ENCODE assay signal across 2 cellular contexts in the genomic region with DNA sequence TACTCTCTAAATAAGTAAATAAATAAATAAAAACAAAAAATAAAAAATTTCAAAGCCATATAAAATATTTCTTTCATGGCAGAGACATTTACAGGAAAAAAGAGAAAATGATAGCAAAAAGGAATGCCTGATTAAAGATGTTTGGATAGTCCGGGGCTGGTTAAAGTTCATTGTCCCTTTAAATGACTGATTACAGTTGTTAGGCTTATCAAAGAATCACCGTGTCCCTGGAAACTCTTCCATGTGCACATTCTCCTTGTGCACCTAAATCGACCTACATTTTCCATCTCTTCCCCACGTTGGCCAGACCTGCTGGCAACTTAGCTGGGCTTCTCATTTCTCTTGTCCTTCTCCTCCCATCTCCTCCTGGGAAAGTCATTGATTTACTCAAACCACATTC.
TF ChIP-seq lines count a peak whose summit lies in the region.

No MANE protein-coding gene starts in this region.

TF ChIP-seq in GM23338, 12 proteins besides CTCF, POLR2A, EP300 and RAD21 (continues in another document):
- no peak for TF ChIP-seq POLR2AphosphoS5 (IDR thresholded peaks at IDR 0.05; ENCODE audit: low read depth)
- TF ChIP-seq, protein P1, sequence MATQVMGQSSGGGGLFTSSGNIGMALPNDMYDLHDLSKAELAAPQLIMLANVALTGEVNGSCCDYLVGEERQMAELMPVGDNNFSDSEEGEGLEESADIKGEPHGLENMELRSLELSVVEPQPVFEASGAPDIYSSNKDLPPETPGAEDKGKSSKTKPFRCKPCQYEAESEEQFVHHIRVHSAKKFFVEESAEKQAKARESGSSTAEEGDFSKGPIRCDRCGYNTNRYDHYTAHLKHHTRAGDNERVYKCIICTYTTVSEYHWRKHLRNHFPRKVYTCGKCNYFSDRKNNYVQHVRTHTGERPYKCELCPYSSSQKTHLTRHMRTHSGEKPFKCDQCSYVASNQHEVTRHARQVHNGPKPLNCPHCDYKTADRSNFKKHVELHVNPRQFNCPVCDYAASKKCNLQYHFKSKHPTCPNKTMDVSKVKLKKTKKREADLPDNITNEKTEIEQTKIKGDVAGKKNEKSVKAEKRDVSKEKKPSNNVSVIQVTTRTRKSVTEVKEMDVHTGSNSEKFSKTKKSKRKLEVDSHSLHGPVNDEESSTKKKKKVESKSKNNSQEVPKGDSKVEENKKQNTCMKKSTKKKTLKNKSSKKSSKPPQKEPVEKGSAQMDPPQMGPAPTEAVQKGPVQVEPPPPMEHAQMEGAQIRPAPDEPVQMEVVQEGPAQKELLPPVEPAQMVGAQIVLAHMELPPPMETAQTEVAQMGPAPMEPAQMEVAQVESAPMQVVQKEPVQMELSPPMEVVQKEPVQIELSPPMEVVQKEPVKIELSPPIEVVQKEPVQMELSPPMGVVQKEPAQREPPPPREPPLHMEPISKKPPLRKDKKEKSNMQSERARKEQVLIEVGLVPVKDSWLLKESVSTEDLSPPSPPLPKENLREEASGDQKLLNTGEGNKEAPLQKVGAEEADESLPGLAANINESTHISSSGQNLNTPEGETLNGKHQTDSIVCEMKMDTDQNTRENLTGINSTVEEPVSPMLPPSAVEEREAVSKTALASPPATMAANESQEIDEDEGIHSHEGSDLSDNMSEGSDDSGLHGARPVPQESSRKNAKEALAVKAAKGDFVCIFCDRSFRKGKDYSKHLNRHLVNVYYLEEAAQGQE (IDR thresholded peaks at IDR 0.05; ENCODE audit: unreplicated experiment), result no peak
- TF ChIP-seq, protein P2, sequence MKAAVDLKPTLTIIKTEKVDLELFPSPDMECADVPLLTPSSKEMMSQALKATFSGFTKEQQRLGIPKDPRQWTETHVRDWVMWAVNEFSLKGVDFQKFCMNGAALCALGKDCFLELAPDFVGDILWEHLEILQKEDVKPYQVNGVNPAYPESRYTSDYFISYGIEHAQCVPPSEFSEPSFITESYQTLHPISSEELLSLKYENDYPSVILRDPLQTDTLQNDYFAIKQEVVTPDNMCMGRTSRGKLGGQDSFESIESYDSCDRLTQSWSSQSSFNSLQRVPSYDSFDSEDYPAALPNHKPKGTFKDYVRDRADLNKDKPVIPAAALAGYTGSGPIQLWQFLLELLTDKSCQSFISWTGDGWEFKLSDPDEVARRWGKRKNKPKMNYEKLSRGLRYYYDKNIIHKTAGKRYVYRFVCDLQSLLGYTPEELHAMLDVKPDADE (IDR thresholded peaks at IDR 0.05), result no peak
- TF ChIP-seq, protein P3, sequence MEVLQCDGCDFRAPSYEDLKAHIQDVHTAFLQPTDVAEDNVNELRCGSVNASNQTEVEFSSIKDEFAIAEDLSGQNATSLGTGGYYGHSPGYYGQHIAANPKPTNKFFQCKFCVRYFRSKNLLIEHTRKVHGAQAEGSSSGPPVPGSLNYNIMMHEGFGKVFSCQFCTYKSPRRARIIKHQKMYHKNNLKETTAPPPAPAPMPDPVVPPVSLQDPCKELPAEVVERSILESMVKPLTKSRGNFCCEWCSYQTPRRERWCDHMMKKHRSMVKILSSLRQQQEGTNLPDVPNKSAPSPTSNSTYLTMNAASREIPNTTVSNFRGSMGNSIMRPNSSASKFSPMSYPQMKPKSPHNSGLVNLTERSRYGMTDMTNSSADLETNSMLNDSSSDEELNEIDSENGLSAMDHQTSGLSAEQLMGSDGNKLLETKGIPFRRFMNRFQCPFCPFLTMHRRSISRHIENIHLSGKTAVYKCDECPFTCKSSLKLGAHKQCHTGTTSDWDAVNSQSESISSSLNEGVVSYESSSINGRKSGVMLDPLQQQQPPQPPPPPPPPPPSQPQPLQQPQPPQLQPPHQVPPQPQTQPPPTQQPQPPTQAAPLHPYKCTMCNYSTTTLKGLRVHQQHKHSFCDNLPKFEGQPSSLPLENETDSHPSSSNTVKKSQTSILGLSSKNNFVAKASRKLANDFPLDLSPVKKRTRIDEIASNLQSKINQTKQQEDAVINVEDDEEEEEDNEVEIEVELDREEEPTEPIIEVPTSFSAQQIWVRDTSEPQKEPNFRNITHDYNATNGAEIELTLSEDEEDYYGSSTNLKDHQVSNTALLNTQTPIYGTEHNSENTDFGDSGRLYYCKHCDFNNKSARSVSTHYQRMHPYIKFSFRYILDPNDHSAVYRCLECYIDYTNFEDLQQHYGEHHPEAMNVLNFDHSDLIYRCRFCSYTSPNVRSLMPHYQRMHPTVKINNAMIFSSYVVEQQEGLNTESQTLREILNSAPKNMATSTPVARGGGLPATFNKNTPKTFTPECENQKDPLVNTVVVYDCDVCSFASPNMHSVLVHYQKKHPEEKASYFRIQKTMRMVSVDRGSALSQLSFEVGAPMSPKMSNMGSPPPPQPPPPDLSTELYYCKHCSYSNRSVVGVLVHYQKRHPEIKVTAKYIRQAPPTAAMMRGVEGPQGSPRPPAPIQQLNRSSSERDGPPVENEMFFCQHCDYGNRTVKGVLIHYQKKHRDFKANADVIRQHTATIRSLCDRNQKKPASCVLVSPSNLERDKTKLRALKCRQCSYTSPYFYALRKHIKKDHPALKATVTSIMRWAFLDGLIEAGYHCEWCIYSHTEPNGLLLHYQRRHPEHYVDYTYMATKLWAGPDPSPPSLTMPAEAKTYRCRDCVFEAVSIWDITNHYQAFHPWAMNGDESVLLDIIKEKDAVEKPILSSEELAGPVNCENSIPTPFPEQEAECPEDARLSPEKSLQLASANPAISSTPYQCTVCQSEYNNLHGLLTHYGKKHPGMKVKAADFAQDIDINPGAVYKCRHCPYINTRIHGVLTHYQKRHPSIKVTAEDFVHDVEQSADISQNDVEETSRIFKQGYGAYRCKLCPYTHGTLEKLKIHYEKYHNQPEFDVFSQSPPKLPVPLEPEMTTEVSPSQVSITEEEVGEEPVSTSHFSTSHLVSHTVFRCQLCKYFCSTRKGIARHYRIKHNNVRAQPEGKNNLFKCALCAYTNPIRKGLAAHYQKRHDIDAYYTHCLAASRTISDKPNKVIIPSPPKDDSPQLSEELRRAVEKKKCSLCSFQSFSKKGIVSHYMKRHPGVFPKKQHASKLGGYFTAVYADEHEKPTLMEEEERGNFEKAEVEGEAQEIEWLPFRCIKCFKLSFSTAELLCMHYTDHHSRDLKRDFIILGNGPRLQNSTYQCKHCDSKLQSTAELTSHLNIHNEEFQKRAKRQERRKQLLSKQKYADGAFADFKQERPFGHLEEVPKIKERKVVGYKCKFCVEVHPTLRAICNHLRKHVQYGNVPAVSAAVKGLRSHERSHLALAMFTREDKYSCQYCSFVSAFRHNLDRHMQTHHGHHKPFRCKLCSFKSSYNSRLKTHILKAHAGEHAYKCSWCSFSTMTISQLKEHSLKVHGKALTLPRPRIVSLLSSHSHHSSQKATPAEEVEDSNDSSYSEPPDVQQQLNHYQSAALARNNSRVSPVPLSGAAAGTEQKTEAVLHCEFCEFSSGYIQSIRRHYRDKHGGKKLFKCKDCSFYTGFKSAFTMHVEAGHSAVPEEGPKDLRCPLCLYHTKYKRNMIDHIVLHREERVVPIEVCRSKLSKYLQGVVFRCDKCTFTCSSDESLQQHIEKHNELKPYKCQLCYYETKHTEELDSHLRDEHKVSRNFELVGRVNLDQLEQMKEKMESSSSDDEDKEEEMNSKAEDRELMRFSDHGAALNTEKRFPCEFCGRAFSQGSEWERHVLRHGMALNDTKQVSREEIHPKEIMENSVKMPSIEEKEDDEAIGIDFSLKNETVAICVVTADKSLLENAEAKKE (CRISPR knock-in tag; IDR thresholded peaks at IDR 0.05), result no peak
- no peak for TF ChIP-seq STAT1 (IDR thresholded peaks at IDR 0.05; ENCODE audit: unreplicated experiment)
- no peak for TF ChIP-seq ZNF331 (CRISPR knock-in tag; IDR thresholded peaks at IDR 0.05; ENCODE audit: low read depth)
- no peak for TF ChIP-seq NANOG (IDR thresholded peaks at IDR 0.05; ENCODE audit: borderline replicate concordance)
- no peak for TF ChIP-seq JUNB (IDR thresholded peaks at IDR 0.05; ENCODE audit: unreplicated experiment)
- TF ChIP-seq EZH2 (IDR thresholded peaks at IDR 0.05; ENCODE audit: low read depth, unreplicated experiment), result no peak
- TF ChIP-seq ZNF114 (CRISPR knock-in tag; IDR thresholded peaks at IDR 0.05), result no peak

TF ChIP-seq in H1, 55 proteins besides CTCF, POLR2A, EP300 and RAD21:
- TF ChIP-seq, protein P4, sequence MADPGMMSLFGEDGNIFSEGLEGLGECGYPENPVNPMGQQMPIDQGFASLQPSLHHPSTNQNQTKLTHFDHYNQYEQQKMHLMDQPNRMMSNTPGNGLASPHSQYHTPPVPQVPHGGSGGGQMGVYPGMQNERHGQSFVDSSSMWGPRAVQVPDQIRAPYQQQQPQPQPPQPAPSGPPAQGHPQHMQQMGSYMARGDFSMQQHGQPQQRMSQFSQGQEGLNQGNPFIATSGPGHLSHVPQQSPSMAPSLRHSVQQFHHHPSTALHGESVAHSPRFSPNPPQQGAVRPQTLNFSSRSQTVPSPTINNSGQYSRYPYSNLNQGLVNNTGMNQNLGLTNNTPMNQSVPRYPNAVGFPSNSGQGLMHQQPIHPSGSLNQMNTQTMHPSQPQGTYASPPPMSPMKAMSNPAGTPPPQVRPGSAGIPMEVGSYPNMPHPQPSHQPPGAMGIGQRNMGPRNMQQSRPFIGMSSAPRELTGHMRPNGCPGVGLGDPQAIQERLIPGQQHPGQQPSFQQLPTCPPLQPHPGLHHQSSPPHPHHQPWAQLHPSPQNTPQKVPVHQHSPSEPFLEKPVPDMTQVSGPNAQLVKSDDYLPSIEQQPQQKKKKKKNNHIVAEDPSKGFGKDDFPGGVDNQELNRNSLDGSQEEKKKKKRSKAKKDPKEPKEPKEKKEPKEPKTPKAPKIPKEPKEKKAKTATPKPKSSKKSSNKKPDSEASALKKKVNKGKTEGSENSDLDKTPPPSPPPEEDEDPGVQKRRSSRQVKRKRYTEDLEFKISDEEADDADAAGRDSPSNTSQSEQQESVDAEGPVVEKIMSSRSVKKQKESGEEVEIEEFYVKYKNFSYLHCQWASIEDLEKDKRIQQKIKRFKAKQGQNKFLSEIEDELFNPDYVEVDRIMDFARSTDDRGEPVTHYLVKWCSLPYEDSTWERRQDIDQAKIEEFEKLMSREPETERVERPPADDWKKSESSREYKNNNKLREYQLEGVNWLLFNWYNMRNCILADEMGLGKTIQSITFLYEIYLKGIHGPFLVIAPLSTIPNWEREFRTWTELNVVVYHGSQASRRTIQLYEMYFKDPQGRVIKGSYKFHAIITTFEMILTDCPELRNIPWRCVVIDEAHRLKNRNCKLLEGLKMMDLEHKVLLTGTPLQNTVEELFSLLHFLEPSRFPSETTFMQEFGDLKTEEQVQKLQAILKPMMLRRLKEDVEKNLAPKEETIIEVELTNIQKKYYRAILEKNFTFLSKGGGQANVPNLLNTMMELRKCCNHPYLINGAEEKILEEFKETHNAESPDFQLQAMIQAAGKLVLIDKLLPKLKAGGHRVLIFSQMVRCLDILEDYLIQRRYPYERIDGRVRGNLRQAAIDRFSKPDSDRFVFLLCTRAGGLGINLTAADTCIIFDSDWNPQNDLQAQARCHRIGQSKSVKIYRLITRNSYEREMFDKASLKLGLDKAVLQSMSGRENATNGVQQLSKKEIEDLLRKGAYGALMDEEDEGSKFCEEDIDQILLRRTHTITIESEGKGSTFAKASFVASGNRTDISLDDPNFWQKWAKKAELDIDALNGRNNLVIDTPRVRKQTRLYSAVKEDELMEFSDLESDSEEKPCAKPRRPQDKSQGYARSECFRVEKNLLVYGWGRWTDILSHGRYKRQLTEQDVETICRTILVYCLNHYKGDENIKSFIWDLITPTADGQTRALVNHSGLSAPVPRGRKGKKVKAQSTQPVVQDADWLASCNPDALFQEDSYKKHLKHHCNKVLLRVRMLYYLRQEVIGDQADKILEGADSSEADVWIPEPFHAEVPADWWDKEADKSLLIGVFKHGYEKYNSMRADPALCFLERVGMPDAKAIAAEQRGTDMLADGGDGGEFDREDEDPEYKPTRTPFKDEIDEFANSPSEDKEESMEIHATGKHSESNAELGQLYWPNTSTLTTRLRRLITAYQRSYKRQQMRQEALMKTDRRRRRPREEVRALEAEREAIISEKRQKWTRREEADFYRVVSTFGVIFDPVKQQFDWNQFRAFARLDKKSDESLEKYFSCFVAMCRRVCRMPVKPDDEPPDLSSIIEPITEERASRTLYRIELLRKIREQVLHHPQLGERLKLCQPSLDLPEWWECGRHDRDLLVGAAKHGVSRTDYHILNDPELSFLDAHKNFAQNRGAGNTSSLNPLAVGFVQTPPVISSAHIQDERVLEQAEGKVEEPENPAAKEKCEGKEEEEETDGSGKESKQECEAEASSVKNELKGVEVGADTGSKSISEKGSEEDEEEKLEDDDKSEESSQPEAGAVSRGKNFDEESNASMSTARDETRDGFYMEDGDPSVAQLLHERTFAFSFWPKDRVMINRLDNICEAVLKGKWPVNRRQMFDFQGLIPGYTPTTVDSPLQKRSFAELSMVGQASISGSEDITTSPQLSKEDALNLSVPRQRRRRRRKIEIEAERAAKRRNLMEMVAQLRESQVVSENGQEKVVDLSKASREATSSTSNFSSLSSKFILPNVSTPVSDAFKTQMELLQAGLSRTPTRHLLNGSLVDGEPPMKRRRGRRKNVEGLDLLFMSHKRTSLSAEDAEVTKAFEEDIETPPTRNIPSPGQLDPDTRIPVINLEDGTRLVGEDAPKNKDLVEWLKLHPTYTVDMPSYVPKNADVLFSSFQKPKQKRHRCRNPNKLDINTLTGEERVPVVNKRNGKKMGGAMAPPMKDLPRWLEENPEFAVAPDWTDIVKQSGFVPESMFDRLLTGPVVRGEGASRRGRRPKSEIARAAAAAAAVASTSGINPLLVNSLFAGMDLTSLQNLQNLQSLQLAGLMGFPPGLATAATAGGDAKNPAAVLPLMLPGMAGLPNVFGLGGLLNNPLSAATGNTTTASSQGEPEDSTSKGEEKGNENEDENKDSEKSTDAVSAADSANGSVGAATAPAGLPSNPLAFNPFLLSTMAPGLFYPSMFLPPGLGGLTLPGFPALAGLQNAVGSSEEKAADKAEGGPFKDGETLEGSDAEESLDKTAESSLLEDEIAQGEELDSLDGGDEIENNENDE (IDR thresholded peaks at IDR 0.05; ENCODE audit: insufficient replicate concordance, low read length), result no peak
- TF ChIP-seq CHD1 (IDR thresholded peaks at IDR 0.05; ENCODE audit: low read depth, low read length), result no peak
- no peak for TF ChIP-seq SP4 (IDR thresholded peaks at IDR 0.05; ENCODE audit: low read length)
- no peak for TF ChIP-seq RFX5 (IDR thresholded peaks at IDR 0.05; ENCODE audit: borderline replicate concordance, low read depth, low read length)
- TF ChIP-seq EGR1 (IDR thresholded peaks at IDR 0.05; ENCODE audit: borderline replicate concordance, low read depth, low read length), result no peak
- no peak for TF ChIP-seq ZNF274 (IDR thresholded peaks at IDR 0.05; ENCODE audit: borderline replicate concordance, extremely low read depth, low read length)
- TF ChIP-seq JUND (IDR thresholded peaks at IDR 0.05; ENCODE audit: low read length), result no peak
- TF ChIP-seq CTBP2 (IDR thresholded peaks at IDR 0.05; ENCODE audit: borderline replicate concordance, insufficient read depth, insufficient read length, low read length), result no peak
- no peak for TF ChIP-seq FOSL1 (IDR thresholded peaks at IDR 0.05; ENCODE audit: insufficient read depth, low read depth, low read length)
- no peak for TF ChIP-seq SIN3A (conservative IDR thresholded peaks at IDR 0.05 in 1 of 2, IDR thresholded peaks at IDR 0.05 in 1 of 2; ENCODE audit: low read depth in 1 of 2, low read length in 2 of 2)
- TF ChIP-seq, protein P5, sequence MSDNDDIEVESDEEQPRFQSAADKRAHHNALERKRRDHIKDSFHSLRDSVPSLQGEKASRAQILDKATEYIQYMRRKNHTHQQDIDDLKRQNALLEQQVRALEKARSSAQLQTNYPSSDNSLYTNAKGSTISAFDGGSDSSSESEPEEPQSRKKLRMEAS (IDR thresholded peaks at IDR 0.05), result no peak
- TF ChIP-seq TEAD4 (IDR thresholded peaks at IDR 0.05; ENCODE audit: low read depth, low read length), result no peak
